In the genomic region with DNA sequence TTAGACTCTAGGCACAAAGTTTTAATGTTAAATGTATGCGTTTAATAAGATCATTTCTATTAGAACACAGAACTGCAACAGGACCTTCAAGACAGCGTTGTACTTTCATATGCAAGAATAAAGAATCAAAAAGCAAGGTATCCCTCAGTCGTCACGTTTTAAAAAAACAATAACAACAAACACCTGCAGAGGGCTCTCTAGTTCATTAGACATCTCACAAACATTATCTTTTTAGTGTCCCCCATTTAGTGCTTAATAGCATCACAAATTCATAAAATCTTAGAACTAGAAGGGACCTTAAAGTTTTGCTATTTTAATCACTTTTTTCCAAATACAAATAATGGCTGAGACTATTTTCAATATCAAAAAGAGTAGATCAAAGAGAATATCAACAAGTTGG, we compare ENCODE assay signal across 23 cellular contexts.
DNase-seq lines count a peak whose midpoint lies in the region; ATAC-seq and TF ChIP-seq lines count a peak whose summit lies in the region.
"Had no signal": no experiment of that assay in that cellular context is flagged by ENCODE, and none has a peak within 500 bp of the region (broad histone marks: within the 10 kb centered on the region; RNA-seq: fewer than 3 reads in every experiment).

No MANE protein-coding gene starts in this region.

- H3K79me2 ChIP-seq in GM23338 (replicated peaks; ENCODE audit: insufficient read depth) (no peaks in the 10 kb centered on the region), OCI-LY7 (ENCODE audit: insufficient read depth, low read depth, low read length) (no peaks in the 10 kb centered on the region), hepatocyte (no peaks in the 10 kb centered on the region)

- peaks cover 4% of the 10 kb centered on the region for H3K4me1 Mint-ChIP-seq in GM23338
- H3K4me1 Mint-ChIP-seq in nephron progenitor cell: peaks cover 9% of the 10 kb centered on the region
- H3K4me1 Mint-ChIP-seq: activated CD4-positive, alpha-beta T cell treated with anti-CD3 and anti-CD28 coated beads for 36 hours; naive thymus-derived CD8-positive, alpha-beta T cell; stimulated activated naive B cell treated with anti-CD40 and anti-IgM and Interleukin-4, amounts not matched to agents 10 μg/mL and 1 μg/mL and 100 μg/mL, for 72 hours had no signal

- H3K27me3 ChIP-seq in GM23338 (ENCODE audit: insufficient read depth) (no peaks in the 10 kb centered on the region), hepatocyte (no peaks in the 10 kb centered on the region)

- H3K36me3 ChIP-seq in GM23338 (ENCODE audit: insufficient read depth) (no peaks in the 10 kb centered on the region), OCI-LY7 (ENCODE audit: insufficient read depth, low read length) (no peaks in the 10 kb centered on the region), hepatocyte (replicated peaks; ENCODE audit: insufficient read depth, low read depth) (no peaks in the 10 kb centered on the region)
- H3K36me3 ChIP-seq: thoracic aorta had no signal

- H2AFZ ChIP-seq in GM23338 (no peak overlapping the region), OCI-LY7 (ENCODE audit: low read length) (no peak overlapping the region), hepatocyte (no peak overlapping the region)

- POLR2A ChIA-PET in OCI-LY7 (lab: Charles Lee): no interaction called here

- H3K27ac ChIP-seq in C4-2B (no peak overlapping the region), GM23338 (ENCODE audit: low read depth) (no peak overlapping the region), OCI-LY7 (ENCODE audit: low read depth, low read length, poor library complexity, severe bottlenecking) (no peak overlapping the region), hepatocyte (no peak overlapping the region)
- H3K27ac ChIP-seq: dorsolateral prefrontal cortex, thoracic aorta had no signal

- no peaks in the 10 kb centered on the region for H3K9me3 Mint-ChIP-seq in GM23338
- no peaks in the 10 kb centered on the region for H3K9me3 Mint-ChIP-seq in nephron progenitor cell
- H3K9me3 Mint-ChIP-seq: activated naive CD4-positive, alpha-beta T cell treated with anti-CD3 and anti-CD28 coated beads for 36 hours; stimulated activated naive B cell treated with anti-CD40 and anti-IgM and Interleukin-4, amounts not matched to agents 10 μg/mL and 1 μg/mL and 100 μg/mL, for 72 hours had no signal

- H3K27me3 Mint-ChIP-seq in GM23338 (ENCODE audit: insufficient read depth, low read depth, poor library complexity) (peaks cover 1% of the 10 kb centered on the region), nephron progenitor cell (ENCODE audit: low read depth, poor library complexity) (peaks cover 11% of the 10 kb centered on the region)

- H3K27ac Mint-ChIP-seq in GM23338: no peak overlapping the region
- no peak overlapping the region for H3K27ac Mint-ChIP-seq in nephron progenitor cell
- H3K27ac Mint-ChIP-seq: activated CD4-positive, alpha-beta T cell treated with anti-CD3 and anti-CD28 coated beads for 36 hours; activated naive CD4-positive, alpha-beta T cell treated with anti-CD3 and anti-CD28 coated beads for 36 hours; CD4-positive, alpha-beta memory T cell; naive thymus-derived CD8-positive, alpha-beta T cell; stimulated activated naive B cell treated with anti-CD40 and anti-IgM and Interleukin-4, amounts not matched to agents 10 μg/mL and 1 μg/mL and 100 μg/mL, for 72 hours had no signal

- 49% methylated on average over 4 of the region's 4 CpGs for WGBS in hepatocyte (ENCODE audit: low lambda C conversion rate, missing lambda C conversion rate)

- DNase-seq in GM23338 (ENCODE audit: low spot score) (peak; percentile 50), OCI-LY7 (ENCODE audit: low spot score) (peak; percentile 2), hepatocyte (ENCODE audit: low spot score) (no peak), SHP77 (lab: John Stamatoyannopoulos, UW) (no peak), DMS79 (lab: John Stamatoyannopoulos, UW) (no peak), nephron progenitor cell (no peak)
- DNase-seq: activated CD4-positive, alpha-beta T cell treated with anti-CD3 and anti-CD28 coated beads for 36 hours; activated naive CD4-positive, alpha-beta T cell treated with anti-CD3 and anti-CD28 coated beads for 36 hours; activated T-cell treated with anti-CD3 and anti-CD28 coated beads, Interleukin-2, amount 50 U/mL, for 48 hours; caudate nucleus; CD4-positive, alpha-beta memory T cell; DMS79 treated with DMSO at 0.1 percent for 48 hours; dorsolateral prefrontal cortex; naive thymus-derived CD8-positive, alpha-beta T cell; NCI-H1105 treated with DMSO at 0.1 percent for 48 hours; NCI-H2081; NCI-H446 treated with DMSO at 0.1 percent for 48 hours; stimulated activated naive B cell treated with anti-CD40 and anti-IgM and Interleukin-4, amounts not matched to agents 10 μg/mL and 1 μg/mL and 100 μg/mL, for 72 hours; SW 1271 had no signal

- no peak overlapping the region for H3K4me2 ChIP-seq in GM23338
- no peak overlapping the region for H3K4me2 ChIP-seq in OCI-LY7 (ENCODE audit: low read length)
- H3K4me2 ChIP-seq in hepatocyte: no peak overlapping the region

- ATAC-seq in GM23338 (no peak), GM18909 (IDR thresholded peaks at IDR 0.05; ENCODE audit: poor library complexity, unreplicated experiment) (no peak)
- ATAC-seq: activated CD4-positive, alpha-beta T cell treated with anti-CD3 and anti-CD28 coated beads for 36 hours; naive thymus-derived CD8-positive, alpha-beta T cell; Right ventricle myocardium inferior; stimulated activated naive B cell treated with anti-CD40 and anti-IgM and Interleukin-4, amounts not matched to agents 10 μg/mL and 1 μg/mL and 100 μg/mL, for 72 hours had no signal

- peak; percentile 45 for TF ChIP-seq CTCF in C4-2B (conservative IDR thresholded peaks at IDR 0.05)
- TF ChIP-seq CTCF in GM23338 (conservative IDR thresholded peaks at IDR 0.05; ENCODE audit: low read depth in 2 of 2): peak; percentile 38 to 58
- TF ChIP-seq CTCF in OCI-LY7 (conservative IDR thresholded peaks at IDR 0.05; ENCODE audit: low read length): peak; percentile 70
- peak; percentile 15 for TF ChIP-seq CTCF in hepatocyte (IDR thresholded peaks at IDR 0.05; ENCODE audit: poor library complexity)
- TF ChIP-seq CTCF in nephron progenitor cell (IDR thresholded peaks at IDR 0.05): no peak

- CTCF ChIA-PET in OCI-LY7 (lab: Charles Lee; ENCODE audit: unreplicated experiment): no interaction called here

- H3K4me1 ChIP-seq in GM23338 (ENCODE audit: insufficient read depth): no peaks in the 10 kb centered on the region
- no peaks in the 10 kb centered on the region for H3K4me1 ChIP-seq in OCI-LY7 (ENCODE audit: insufficient read depth, low read length, poor library complexity, severe bottlenecking)
- H3K4me1 ChIP-seq in hepatocyte (ENCODE audit: insufficient read depth): no peaks in the 10 kb centered on the region

- H3K9me2 ChIP-seq in GM23338 (ENCODE audit: insufficient read depth) (no peaks in the 10 kb centered on the region), OCI-LY7 (ENCODE audit: insufficient read depth, low read length) (no peaks in the 10 kb centered on the region), hepatocyte (replicated peaks; ENCODE audit: insufficient read depth) (no peaks in the 10 kb centered on the region)

- no peak overlapping the region for H3K4me3 ChIP-seq in GM23338
- H3K4me3 ChIP-seq in OCI-LY7 (ENCODE audit: low read depth, low read length, poor library complexity, severe bottlenecking): no peak overlapping the region
- no peak overlapping the region for H3K4me3 ChIP-seq in hepatocyte
- H3K4me3 ChIP-seq: dorsolateral prefrontal cortex, thoracic aorta had no signal

- no peaks in the 10 kb centered on the region for H3K36me3 Mint-ChIP-seq in GM23338 (ENCODE audit: low read depth)
- H3K36me3 Mint-ChIP-seq in nephron progenitor cell (ENCODE audit: low read depth): no peaks in the 10 kb centered on the region
- H3K36me3 Mint-ChIP-seq: CD4-positive, alpha-beta memory T cell; naive thymus-derived CD8-positive, alpha-beta T cell; stimulated activated naive B cell treated with anti-CD40 and anti-IgM and Interleukin-4, amounts not matched to agents 10 μg/mL and 1 μg/mL and 100 μg/mL, for 72 hours had no signal

- no peak overlapping the region for H3K4me3 Mint-ChIP-seq in GM23338
- no peak overlapping the region for H3K4me3 Mint-ChIP-seq in nephron progenitor cell
- H3K4me3 Mint-ChIP-seq: activated CD4-positive, alpha-beta T cell treated with anti-CD3 and anti-CD28 coated beads for 36 hours; activated naive CD4-positive, alpha-beta T cell treated with anti-CD3 and anti-CD28 coated beads for 36 hours; CD4-positive, alpha-beta memory T cell; naive thymus-derived CD8-positive, alpha-beta T cell; stimulated activated naive B cell treated with anti-CD40 and anti-IgM and Interleukin-4, amounts not matched to agents 10 μg/mL and 1 μg/mL and 100 μg/mL, for 72 hours had no signal

- H4K20me1 ChIP-seq in GM23338 (replicated peaks; ENCODE audit: insufficient read depth) (no peaks in the 10 kb centered on the region), OCI-LY7 (ENCODE audit: insufficient read depth, low read length) (no peaks in the 10 kb centered on the region), hepatocyte (ENCODE audit: insufficient read depth, poor library complexity, severe bottlenecking) (no peaks in the 10 kb centered on the region)

- no TSS peak for BruUV-seq in OCI-LY7 (replicated peaks; lab: Mats Ljungman, UMichigan)

- H3K9me3 ChIP-seq in OCI-LY7 (ENCODE audit: low read length) (no peaks in the 10 kb centered on the region), hepatocyte (ENCODE audit: low read depth) (no peaks in the 10 kb centered on the region)
- H3K9me3 ChIP-seq: thoracic aorta had no signal

- no peaks in the 10 kb centered on the region for H3F3A ChIP-seq in GM23338 (replicated peaks; ENCODE audit: low read depth)

- intact Hi-C loops in OCI-LY7 (cut with micrococcal nuclease; ENCODE audit: unreplicated experiment): no loop called here

TF ChIP-seq in GM23338, 12 proteins besides CTCF, POLR2A, EP300 and RAD21:
- TF ChIP-seq EZH2phosphoT487 (IDR thresholded peaks at IDR 0.05; ENCODE audit: unreplicated experiment) (no peak), POLR2AphosphoS5 (IDR thresholded peaks at IDR 0.05; ENCODE audit: low read depth) (no peak), ZNF331 (CRISPR knock-in tag; IDR thresholded peaks at IDR 0.05; ENCODE audit: low read depth) (no peak), NANOG (IDR thresholded peaks at IDR 0.05; ENCODE audit: borderline replicate concordance) (no peak)

Comparison
In these comparisons a context has a peak if more than half of its experiments do, and no peak if none do; other contexts are left out.
1. DNase-seq: peak in GM23338 (single experiment) and OCI-LY7 (single experiment); none in hepatocyte (single experiment), SHP77 (0 of 2), DMS79 (single experiment) and nephron progenitor cell (single experiment).